In genomic region chr14:72962829-72963312, GRCh38 we compare ENCODE assay signal across 1 cellular context.
A peak's percentile ranks its signal among the peaks of the same experiment; 100 is the strongest.
TF ChIP-seq lines count a peak whose summit lies in the region.

No MANE protein-coding gene starts in this region.

TF ChIP-seq in WTC11, 78 proteins besides CTCF, POLR2A, EP300 and RAD21 (continued from another document):
- peak; percentile 90 for TF ChIP-seq ZNF532 (CRISPR knock-in tag; IDR thresholded peaks at IDR 0.05; ENCODE audit: borderline replicate concordance)
- TF ChIP-seq NR2C2 (CRISPR knock-in tag; IDR thresholded peaks at IDR 0.05) = no peak
- no peak for TF ChIP-seq IRF1 (CRISPR knock-in tag; IDR thresholded peaks at IDR 0.05)
- no peak for TF ChIP-seq PRDM15 (CRISPR knock-in tag; IDR thresholded peaks at IDR 0.05)
- TF ChIP-seq ERG (CRISPR knock-in tag; IDR thresholded peaks at IDR 0.05) = 0 out of 2 replicates have a peak, but pooled peaks have one; percentile 29
- 0 out of 2 replicates have a peak, but pooled peaks have one; percentile 43 for TF ChIP-seq ZNF425 (CRISPR knock-in tag; conservative IDR thresholded peaks at IDR 0.05)
- TF ChIP-seq TP53 (CRISPR knock-in tag; IDR thresholded peaks at IDR 0.05) = no peak
- no peak; the same call in 1 of the 2 replicates for TF ChIP-seq HMGXB4 (CRISPR knock-in tag; IDR thresholded peaks at IDR 0.05)
- TF ChIP-seq NFYB (CRISPR knock-in tag; conservative IDR thresholded peaks at IDR 0.05; ENCODE audit: low read depth) = no peak
- TF ChIP-seq RORB (CRISPR knock-in tag; IDR thresholded peaks at IDR 0.05) = no peak
- TF ChIP-seq JAZF1 (CRISPR knock-in tag; IDR thresholded peaks at IDR 0.05) = no peak
